ENCODE assay signal across 11 cellular contexts in genomic region chr5:126370796-126371718, GRCh38. TPM values are rescaled to one million over a fixed set of nuclear protein-coding genes. Genes with fewer than 3 reads are reported as not detected.
DNase-seq lines count a peak whose midpoint lies in the region; ATAC-seq and TF ChIP-seq lines count a peak whose summit lies in the region.
"Had no signal": no experiment of that assay in that cellular context is flagged by ENCODE, and none has a peak within 500 bp of the region (broad histone marks: within the 10 kb centered on the region; RNA-seq: fewer than 3 reads in every experiment).

No MANE protein-coding gene starts in this region.

- no peak overlapping the region for H3K4me3 Mint-ChIP-seq in MCF 10A (ENCODE audit: unreplicated experiment)
- H3K4me3 Mint-ChIP-seq: CD14-positive monocyte, T-helper 17 cell had no signal

- peak; percentile 54 for ATAC-seq in HG03571 (IDR thresholded peaks at IDR 0.05; ENCODE audit: unreplicated experiment)
- peak; percentile 75 to 85 for ATAC-seq in lower lobe of right lung
- ATAC-seq in HG02885 (IDR thresholded peaks at IDR 0.05; ENCODE audit: poor library complexity, unreplicated experiment): no peak
- ATAC-seq in HG02870 (IDR thresholded peaks at IDR 0.05; ENCODE audit: unreplicated experiment): no peak
- ATAC-seq: T-helper 17 cell had no signal

- no peaks in the 10 kb centered on the region for H3K36me3 ChIP-seq in BE2C
- no peaks in the 10 kb centered on the region for H3K36me3 ChIP-seq in lower lobe of right lung

- no peaks in the 10 kb centered on the region for H3K27me3 Mint-ChIP-seq in MCF 10A (ENCODE audit: insufficient read depth, unreplicated experiment)
- H3K27me3 Mint-ChIP-seq: T-helper 17 cell had no signal

- no peaks in the 10 kb centered on the region for H3K9me3 Mint-ChIP-seq in MCF 10A (ENCODE audit: unreplicated experiment)

- H3K27ac ChIP-seq in lower lobe of right lung: no peak overlapping the region

- intact Hi-C loops in MCF 10A (cut with micrococcal nuclease) (no loop called here), lower lobe of right lung (cut with DNase I) (no loop called here)

- H3K4me1 Mint-ChIP-seq in MCF 10A (ENCODE audit: insufficient read depth, unreplicated experiment): peaks cover 27% of the 10 kb centered on the region
- H3K4me1 Mint-ChIP-seq: CD14-positive monocyte had no signal

- POLR2A ChIA-PET in MCF 10A (lab: Yijun Ruan, JAX): interaction anchor here (0.6 to 5.6 kb wide), 5 partner anchors 10 to 148 kb away, joined by 3 to 82 read pairs (median 4); partner anchors contain the start of gene GRAMD2B

- H3K27ac Mint-ChIP-seq in MCF 10A (ENCODE audit: low read depth, unreplicated experiment): no peak overlapping the region
- H3K27ac Mint-ChIP-seq: CD14-positive monocyte, T-helper 17 cell had no signal

- no TSS peak for BruUV-seq in MCF 10A (replicated peaks; lab: Mats Ljungman, UMichigan)

- H3K9me3 ChIP-seq in BE2C (no peaks in the 10 kb centered on the region), lower lobe of right lung (no peaks in the 10 kb centered on the region)

- no peaks in the 10 kb centered on the region for H3K36me3 Mint-ChIP-seq in MCF 10A (ENCODE audit: insufficient read depth, unreplicated experiment)
- H3K36me3 Mint-ChIP-seq: CD14-positive monocyte had no signal

- TF ChIP-seq CTCF in BE2C (IDR thresholded peaks at IDR 0.05; ENCODE audit: low read depth, low read length) (0 out of 2 replicates have a peak, but pooled peaks have one; percentile 2), MCF 10A (IDR thresholded peaks at IDR 0.05; ENCODE audit: unreplicated experiment) (peak; percentile 7), lower lobe of right lung (IDR thresholded peaks at IDR 0.05) (no peak)

- CTCF ChIA-PET in MCF 10A (lab: Yijun Ruan, JAX): interaction anchor here (0.6 to 1.9 kb wide), 8 partner anchors 12 to 148 kb away, joined by 3 to 7 read pairs (median 4); no protein-coding TSS in a partner anchor

- H3K27me3 ChIP-seq in BE2C (no peaks in the 10 kb centered on the region), lower lobe of right lung (ENCODE audit: low read depth) (no peaks in the 10 kb centered on the region)

- H3K4me1 ChIP-seq in BE2C: no peaks in the 10 kb centered on the region
- peaks cover 4% of the 10 kb centered on the region for H3K4me1 ChIP-seq in lower lobe of right lung

- no peak for DNase-seq in BE2C
- peak; percentile 50 for DNase-seq in MCF 10A (ENCODE audit: unreplicated experiment)
- no peak for DNase-seq in lower lobe of right lung
- no peak for DNase-seq in NCI-H524 treated with DMSO at 0.1 percent for 48 hours (lab: John Stamatoyannopoulos, UW)
- no peak for DNase-seq in superior temporal gyrus (ENCODE audit: extremely low spot score)
- DNase-seq: NCI-H2029, T-helper 17 cell had no signal

- no peak overlapping the region for H3K4me3 ChIP-seq in BE2C (ENCODE audit: low read depth, low read length)
- peak overlapping the region; percentile 10 for H3K4me3 ChIP-seq in lower lobe of right lung

RNA-seq across cellular contexts. Expression of gene GRAMD2B, which starts 52.2 kb away (rescaled TPM):
- polyA plus RNA-seq in BE2C (2012; ENCODE audit: insufficient read depth, insufficient read length, low read depth): not detected
- total RNA-seq in MCF 10A (2022) (7.1 and 11.1 TPM in 2 replicates), lower lobe of right lung (13.7 TPM)

Comparison
In these comparisons a context has a peak if more than half of its experiments do, and no peak if none do; other contexts are left out.
1. ATAC-seq: peak in HG03571 (single experiment) and lower lobe of right lung (2 of 2); none in HG02885 (single experiment) and HG02870 (single experiment).